In the genomic region with DNA sequence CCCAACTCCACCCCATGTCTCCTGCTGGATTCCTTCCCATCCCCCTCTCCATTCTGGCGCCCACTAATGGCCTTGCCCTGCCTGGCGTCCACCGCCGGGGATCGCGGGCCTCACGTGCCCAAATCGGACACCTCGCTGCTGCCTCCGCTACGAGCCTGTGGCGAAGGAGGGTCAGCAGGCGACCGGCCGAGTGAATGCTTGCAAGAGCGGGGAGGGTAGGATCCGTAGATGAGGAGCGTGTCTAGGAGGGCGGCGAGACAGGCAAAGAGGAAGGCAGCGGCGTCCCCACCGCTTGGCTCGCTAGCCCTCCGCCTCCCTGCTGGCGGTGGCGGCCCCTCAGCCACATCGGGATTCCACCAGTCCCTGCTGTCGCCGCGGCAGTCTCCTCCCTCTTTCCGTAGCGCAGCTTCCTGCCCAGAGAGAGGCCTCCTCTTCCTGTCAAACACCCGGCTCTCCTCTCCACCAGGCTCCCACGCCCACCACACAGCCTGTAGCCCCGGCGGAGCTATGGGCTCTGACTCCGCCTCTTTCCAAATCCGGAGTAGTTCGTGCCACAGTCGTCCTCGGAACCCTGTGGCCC, we compare ENCODE assay signal across 8 cellular contexts.
DNase-seq lines count a peak whose midpoint lies in the region; TF ChIP-seq lines count a peak whose summit lies in the region.

A gene (minus strand): TSS at position 387 of the 580 bp plus-strand sequence.

- TF ChIP-seq CTCF in LNCaP clone FGC (IDR thresholded peaks at IDR 0.05; ENCODE audit: control insufficient read depth, extremely low read depth, insufficient read depth): 0 out of 2 replicates have a peak, but pooled peaks have one; percentile 2

- H3K4me3 ChIP-seq in LNCaP clone FGC (ENCODE audit: low read depth, low read length) (peak within 1 kb of the TSS; percentile 59), neuron (ENCODE audit: low read length) (peak within 1 kb of the TSS; percentile 65), subcutaneous abdominal adipose tissue (ENCODE audit: low read depth in 1 of 5, low read length in 5 of 5) (peak within 1 kb of the TSS; percentile 55 to 85 (median 77))

- H3K9me3 ChIP-seq in neuron (ENCODE audit: low read length) (no peaks in the 10 kb centered on the region), subcutaneous abdominal adipose tissue (ENCODE audit: control insufficient read depth in 5 of 5, low read length in 5 of 5) (peaks cover 0 to 6% (median 0%) of the 10 kb centered on the region in 5 donors)

- peaks cover 9% of the 10 kb centered on the region for H3K36me3 ChIP-seq in neuron (ENCODE audit: insufficient read depth, low read length)
- peaks cover 0 to 2% (median 0%) of the 10 kb centered on the region in 5 donors for H3K36me3 ChIP-seq in subcutaneous abdominal adipose tissue (ENCODE audit: control insufficient read depth in 5 of 5, insufficient read depth in 5 of 5, low read length in 5 of 5)

- H2AFZ ChIP-seq in neuron (ENCODE audit: low read depth, low read length): no peak within 1 kb of the TSS

- H3K9ac ChIP-seq in subcutaneous abdominal adipose tissue (ENCODE audit: low read length in 5 of 5): peak within 1 kb of the TSS in 4 of 5 donors; percentile 6 to 76 (median 47)

- H3K4me1 ChIP-seq in neuron (ENCODE audit: insufficient read depth, low read length): no peaks in the 10 kb centered on the region
- H3K4me1 ChIP-seq in subcutaneous abdominal adipose tissue (ENCODE audit: control insufficient read depth in 5 of 5, insufficient read depth in 5 of 5, low read length in 5 of 5): peaks cover 0 to 6% (median 0%) of the 10 kb centered on the region in 5 donors

- peak; percentile 88 for DNase-seq in EH (ENCODE audit: low read depth)
- DNase-seq in GOT3 (lab: John Stamatoyannopoulos, UW): peak; percentile 9
- peak; percentile 38 for DNase-seq in LNCaP clone FGC (ENCODE audit: low read depth)
- peak; percentile 92 for DNase-seq in SHP77 treated with DMSO at 0.1 percent for 48 hours (lab: John Stamatoyannopoulos, UW)
- peak; percentile 92 for DNase-seq in activated effector memory CD4-positive, alpha-beta T cell treated with anti-CD3 and anti-CD28 coated beads, Interleukin-2, amount 50 U/mL, for 16 hours
- peak; percentile 71 for DNase-seq in foreskin melanocyte

- H3K27me3 ChIP-seq in neuron (ENCODE audit: insufficient read depth, low read length) (no peaks in the 10 kb centered on the region), subcutaneous abdominal adipose tissue (ENCODE audit: control insufficient read depth in 5 of 5, insufficient read depth in 4 of 5, low read length in 5 of 5) (no peaks in the 10 kb centered on the region)

- H3K27ac ChIP-seq in subcutaneous abdominal adipose tissue (ENCODE audit: low read depth, low read length): no peak within 1 kb of the TSS

Comparison
In these comparisons a context has a peak if more than half of its experiments do, and no peak if none do; other contexts are left out.
1. DNase-seq: peak in every context shown above with its lines; median percentile 92 in SHP77 treated with DMSO at 0.1 percent for 48 hours; 92 in activated effector memory CD4-positive, alpha-beta T cell treated with anti-CD3 and anti-CD28 coated beads, Interleukin-2, amount 50 U/mL, for 16 hours; 88 in EH; 71 in foreskin melanocyte; 38 in LNCaP clone FGC; 9 in GOT3.